10 cellular contexts compared by ENCODE assay signal in the genomic region with DNA sequence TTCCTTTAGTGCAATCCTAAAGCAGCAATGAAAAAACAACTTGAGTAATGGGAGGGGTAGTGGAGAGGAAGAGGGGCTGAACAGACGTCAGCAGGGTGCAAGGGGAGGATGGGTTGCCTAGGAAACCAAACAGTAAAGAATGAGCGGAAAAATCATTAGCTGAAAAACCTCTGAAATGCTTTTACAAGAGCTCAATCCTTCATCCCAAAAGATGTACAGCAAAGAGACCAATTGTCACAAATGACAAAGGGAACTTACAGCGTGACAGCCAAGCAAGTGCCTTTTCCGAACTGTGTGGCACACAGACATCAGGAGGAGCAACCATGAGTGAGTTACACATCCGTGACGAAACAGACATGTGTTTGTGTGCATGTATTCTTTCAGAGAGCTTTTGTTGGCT.
DNase-seq lines count a peak whose midpoint lies in the region; ATAC-seq and TF ChIP-seq lines count a peak whose summit lies in the region.
"Had no signal": no experiment of that assay in that cellular context is flagged by ENCODE, and none has a peak within 500 bp of the region (broad histone marks: within the 10 kb centered on the region; RNA-seq: fewer than 3 reads in every experiment).

No MANE protein-coding gene starts in this region.

- H2AFZ ChIP-seq in fibroblast of lung (ENCODE audit: low read length) = no peak overlapping the region

- H3K9me3 ChIP-seq in fibroblast of lung (ENCODE audit: control insufficient read depth, insufficient read depth, low read depth, low read length) = no peaks in the 10 kb centered on the region
- H3K9me3 ChIP-seq: MG63 had no signal

- no peak overlapping the region for H3K4me3 ChIP-seq in fibroblast of lung (replicated peaks in 1 of 4; ENCODE audit: control extremely low read depth in 1 of 4, insufficient read depth in 1 of 4, low read depth in 3 of 4, low read length in 4 of 4)
- H3K4me3 ChIP-seq: coronary artery, MG63 had no signal

- H3K79me2 ChIP-seq in fibroblast of lung (ENCODE audit: control insufficient read depth, insufficient read depth, low read length) = peaks cover 4% of the 10 kb centered on the region

- H3K27me3 ChIP-seq in fibroblast of lung (ENCODE audit: control insufficient read depth, insufficient read depth, low read length) = no peaks in the 10 kb centered on the region
- H3K27me3 ChIP-seq: MG63 had no signal

- no peaks in the 10 kb centered on the region for H3K36me3 ChIP-seq in fibroblast of lung (ENCODE audit: control insufficient read depth, insufficient read depth, low read length)
- H3K36me3 ChIP-seq: MG63 had no signal

- H3K4me1 ChIP-seq in fibroblast of lung (ENCODE audit: control insufficient read depth, extremely low read depth, insufficient read depth, low read length) = peaks cover 4% of the 10 kb centered on the region

- no peaks in the 10 kb centered on the region for H4K20me1 ChIP-seq in fibroblast of lung (ENCODE audit: control insufficient read depth, extremely low read depth, insufficient read depth, low read length)

- H3K4me2 ChIP-seq in fibroblast of lung (ENCODE audit: extremely low read depth, insufficient read depth, low read length) = no peak overlapping the region

- ATAC-seq in HG03159 (IDR thresholded peaks at IDR 0.05; ENCODE audit: unreplicated experiment) (no peak), HG03460 (IDR thresholded peaks at IDR 0.05; ENCODE audit: unreplicated experiment) (no peak), GM19324 (IDR thresholded peaks at IDR 0.05; ENCODE audit: low FRiP score, unreplicated experiment) (no peak)

- no peak overlapping the region for H3K27ac ChIP-seq in fibroblast of lung (ENCODE audit: insufficient read depth, low read length)
- H3K27ac ChIP-seq: coronary artery had no signal

- no peak for TF ChIP-seq CTCF in fibroblast of lung (conservative IDR thresholded peaks at IDR 0.05 in 1 of 2, IDR thresholded peaks at IDR 0.05 in 1 of 2; ENCODE audit: low read depth in 1 of 2, low read length in 2 of 2)

- DNase-seq in NCI-H82 (lab: John Stamatoyannopoulos, UW) (peak; percentile 23), NCI-H82 treated with DMSO at 0.1 percent for 48 hours (lab: John Stamatoyannopoulos, UW; ENCODE audit: unreplicated experiment) (no peak), T-helper 22 cell (ENCODE audit: low read depth) (peak; percentile 14), fibroblast of lung (ENCODE audit: low read depth in 2 of 2) (peak; percentile 31 to 49), retina (peak; percentile 63)
- DNase-seq: MG63 had no signal

- no peak overlapping the region for H3K9ac ChIP-seq in fibroblast of lung (ENCODE audit: insufficient read depth, low read length)
